ENCODE assay signal across 8 cellular contexts in genomic region chr21:39348355-39349210, GRCh38. TPM values are rescaled to one million over a fixed set of nuclear protein-coding genes. Genes with fewer than 3 reads are reported as not detected.
DNase-seq lines count a peak whose midpoint lies in the region; ATAC-seq and TF ChIP-seq lines count a peak whose summit lies in the region.

Gene HMGN1, minus strand, starts transcription at chr21:39349088. Its CDS starts 171 bp downstream, at chr21:39348917.

- H3K4me1 ChIP-seq in mucosa of stomach (ENCODE audit: control insufficient read depth, insufficient read depth, low read length) = peaks cover 25% of the 10 kb centered on the region

- peaks cover 17 to 36% (median 30%) of the 10 kb centered on the region in 3 donors for H3K4me1 Mint-ChIP-seq in IgD-negative memory B cell

- H3K9ac ChIP-seq in mucosa of stomach (ENCODE audit: low read length) = peak within 1 kb of the TSS; percentile 88

- H3K9me3 Mint-ChIP-seq in IgD-negative memory B cell = peaks cover 0 to 3% (median 0%) of the 10 kb centered on the region in 3 donors

- H3K27me3 ChIP-seq in mucosa of stomach (ENCODE audit: control insufficient read depth, insufficient read depth, low read length) = no peaks in the 10 kb centered on the region

- H3K4me3 ChIP-seq in epithelial cell of proximal tubule (ENCODE audit: low read depth, low read length) (peak within 1 kb of the TSS; percentile 90), mucosa of stomach (ENCODE audit: low read length) (peak within 1 kb of the TSS; percentile 76)

- no peak for TF ChIP-seq CTCF in epithelial cell of proximal tubule (conservative IDR thresholded peaks at IDR 0.05; ENCODE audit: low read depth, low read length)

- peak within 1 kb of the TSS; percentile 98 to 99 (median 99) for H3K4me3 Mint-ChIP-seq in IgD-negative memory B cell

- H3K27ac Mint-ChIP-seq in IgD-negative memory B cell = peak within 1 kb of the TSS; percentile 98 to 100 (median 99)

- H3K36me3 Mint-ChIP-seq in IgD-negative memory B cell = peaks cover 4% of the 10 kb centered on the region

- DNase-seq in DMS 273 (lab: John Stamatoyannopoulos, UW; ENCODE audit: unreplicated experiment) (peak; percentile 99), OCI-M1 (lab: John Stamatoyannopoulos, UW) (peak; percentile 99), activated T-cell treated with anti-CD3 and anti-CD28 coated beads for 24 hours (ENCODE audit: low read depth) (peak; percentile 90), epithelial cell of proximal tubule (ENCODE audit: low read depth) (no peak)
- DNase-seq in stimulated activated CD8-positive, alpha-beta memory T cell treated with anti-CD3 and anti-CD28 coated beads, Interleukin-7, amount 100 ng/mL, for 1 hour (ENCODE audit: low read depth in 2 of 2) = peak; percentile 71

- peak; percentile 50 for ATAC-seq in GM21529 (IDR thresholded peaks at IDR 0.05; ENCODE audit: unreplicated experiment)

- H3K9me3 ChIP-seq in mucosa of stomach (ENCODE audit: control insufficient read depth, low read length) = no peaks in the 10 kb centered on the region

- no peaks in the 10 kb centered on the region for H3K36me3 ChIP-seq in mucosa of stomach (ENCODE audit: control insufficient read depth, insufficient read depth, low read length)

- H3K27me3 Mint-ChIP-seq in IgD-negative memory B cell = peaks cover 3% of the 10 kb centered on the region

RNA-seq across cellular contexts. Expression of gene HMGN1, which starts in this region (rescaled TPM):
- polyA plus RNA-seq in IgD-negative memory B cell = 283 TPM
- total RNA-seq in epithelial cell of proximal tubule = 376 and 475 TPM in 2 replicates
